11 cellular contexts compared by ENCODE assay signal in genomic region chr10:91247360-91248111, GRCh38. TPM values are rescaled to one million over a fixed set of nuclear protein-coding genes. Genes with fewer than 3 reads are reported as not detected.
A peak's percentile ranks its signal among the peaks of the same experiment; 100 is the strongest.
DNase-seq lines count a peak whose midpoint lies in the region; ATAC-seq, FAIRE-seq and TF ChIP-seq lines count a peak whose summit lies in the region.
"Had no signal": no experiment of that assay in that cellular context is flagged by ENCODE, and none has a peak within 500 bp of the region (broad histone marks: within the 10 kb centered on the region; RNA-seq: fewer than 3 reads in every experiment).

No MANE protein-coding gene starts in this region.

- in situ Hi-C loops in GM23248 (cut with MboI) = loop anchor here (10.0 kb wide), 1 partner anchor 343 kb away; no protein-coding TSS in a partner anchor
- in situ Hi-C loops in GM12878 (cut with MboI) = loop anchor here (5.0 to 10.0 kb wide), 2 partner anchors 243 to 335 kb away; no protein-coding TSS in a partner anchor

- TF ChIP-seq POLR2A in GM12878 (IDR thresholded peaks at IDR 0.05; ENCODE audit: low read depth, low read length) = no peak

- no peaks in the 10 kb centered on the region for H3K9me2 ChIP-seq in GM23248 (ENCODE audit: insufficient read depth)

- SMC1A ChIA-PET in GM12878 (lab: Charles Lee; ENCODE audit: uncharacterized antibody, unreplicated experiment) = interaction anchor here (1.2 to 9.5 kb wide), 11 partner anchors 20 to 336 kb away, joined by 3 to 296 read pairs (median 5); partner anchors contain the start of gene PCGF5

- H3K27me3 ChIP-seq in GM23248 (replicated peaks; ENCODE audit: insufficient read depth) = no peaks in the 10 kb centered on the region
- H3K27me3 ChIP-seq in GM12878 (replicated peaks in 1 of 2; ENCODE audit: control insufficient read depth in 2 of 2, insufficient read depth in 2 of 2, low read length in 1 of 2) = no peaks in the 10 kb centered on the region
- no peaks in the 10 kb centered on the region for H3K27me3 ChIP-seq in left lung
- H3K27me3 ChIP-seq: sigmoid colon had no signal

- H3K4me2 ChIP-seq in GM23248 (ENCODE audit: unreplicated experiment) = no peak overlapping the region
- H3K4me2 ChIP-seq in GM12878 (ENCODE audit: control insufficient read depth, insufficient read depth) = no peak overlapping the region

- no peak for FAIRE-seq in GM12878 (lab: Jason Lieb, UNC)

- TF ChIP-seq CTCF in GM12878 (IDR thresholded peaks at IDR 0.05 in 2 of 3, conservative IDR thresholded peaks at IDR 0.05 in 1 of 3; ENCODE audit: control insufficient read depth in 2 of 3, extremely low read depth in 1 of 3, insufficient read depth in 1 of 3, low read depth in 3 of 3, low read length in 3 of 3) (no peak), left lung (IDR thresholded peaks at IDR 0.05) (no peak)

- POLR2A ChIA-PET in GM12878 (lab: Charles Lee) = no interaction called here

- intact Hi-C loops in GM12878 (cut with micrococcal nuclease; ENCODE audit: unreplicated experiment) (no loop called here), left lung (cut with DNase I) (loop anchor here in 1 of 2 donors (10.0 kb wide), 1 partner anchor 243 kb away; no protein-coding TSS in a partner anchor)

- whole genome bisulfite sequencing in GM23248 (ENCODE audit: low coverage in 1 of 2, low lambda C conversion rate in 2 of 2, missing lambda C conversion rate in 2 of 2), 2 experiments = 0% methylated on average over 1 of the region's 1 CpG
- 100% methylated on average over 1 of the region's 1 CpG for whole genome bisulfite sequencing in GM12878 (ENCODE audit: insufficient coverage, insufficient replicate concordance, low lambda C conversion rate, missing lambda C conversion rate)

- no peak overlapping the region for H3K4me3 ChIP-seq in GM23248
- no peak overlapping the region for H3K4me3 ChIP-seq in GM12878
- H3K4me3 ChIP-seq in left lung = no peak overlapping the region
- H3K4me3 ChIP-seq: sigmoid colon had no signal

- no TSS peak for BruUV-seq in GM12878 (replicated peaks; lab: Mats Ljungman, UMichigan)

- H4K20me1 ChIP-seq in GM23248 (ENCODE audit: insufficient read depth) (no peaks in the 10 kb centered on the region), GM12878 (ENCODE audit: control insufficient read depth, insufficient read depth) (no peaks in the 10 kb centered on the region)

- DNase-seq in AG20443 (ENCODE audit: low spot score) = peak; percentile 45
- DNase-seq in GM23248 = peak; percentile 57
- DNase-seq in GM12878 (ENCODE audit: low read depth, low spot score) = no peak
- DNase-seq in left lung = no peak
- DNase-seq in SKM-1 treated with dmso at 0.1 percent for 144 hours (lab: John Stamatoyannopoulos, UW; ENCODE audit: unreplicated experiment) = no peak
- DNase-seq: activated effector memory CD4-positive, alpha-beta T cell treated with Interleukin-2 at 50 U/mL for 16 hours; NCI-H510A; sigmoid colon had no signal

- 0 out of 2 replicates have a peak, but pooled peaks cover 7% of the 10 kb centered on the region for H3F3A ChIP-seq in GM23248 (ENCODE audit: insufficient read depth)

- RAD21 ChIA-PET in GM12878 (lab: Charles Lee; ENCODE audit: unreplicated experiment) = interaction anchor here (0.8 to 8.8 kb wide), 8 partner anchors 9 to 335 kb away, joined by 3 to 203 read pairs (median 32); partner anchors contain the start of gene ANKRD1

- H3K79me2 ChIP-seq in GM23248 (ENCODE audit: insufficient read depth) (no peaks in the 10 kb centered on the region), GM12878 (ENCODE audit: control insufficient read depth, insufficient read depth, low read length) (peaks cover 3% of the 10 kb centered on the region)

- H3K9me3 ChIP-seq in GM23248 (ENCODE audit: low read depth) (no peaks in the 10 kb centered on the region), GM12878 (replicated peaks; ENCODE audit: control insufficient read depth, insufficient read depth, low read length) (no peaks in the 10 kb centered on the region; the same call in 2 of the 3 replicates), left lung (no peaks in the 10 kb centered on the region)
- H3K9me3 ChIP-seq: sigmoid colon had no signal

- no peak for TF ChIP-seq EP300 in GM12878 (IDR thresholded peaks at IDR 0.05; ENCODE audit: borderline replicate concordance in 1 of 2, control insufficient read depth in 1 of 2, low read depth in 2 of 2, low read length in 2 of 2)

- peak; percentile 24 for ATAC-seq in GM12878
- peak; percentile 17 for ATAC-seq in left lung
- no peak for ATAC-seq in HG03521 (IDR thresholded peaks at IDR 0.05; ENCODE audit: unreplicated experiment)
- no peak for ATAC-seq in GM18519 (IDR thresholded peaks at IDR 0.05; ENCODE audit: low FRiP score, unreplicated experiment)
- no peak for ATAC-seq in GM18861 (IDR thresholded peaks at IDR 0.05; ENCODE audit: unreplicated experiment)

- no peak for TF ChIP-seq RAD21 in GM12878 (IDR thresholded peaks at IDR 0.05; ENCODE audit: insufficient read depth, low read depth, low read length)

- CTCF ChIA-PET in GM12878 (lab: Yijun Ruan, JAX) = interaction anchor here (0.9 to 9.6 kb wide), 5 partner anchors 19 to 336 kb away, joined by 3 to 289 read pairs (median 149); no protein-coding TSS in a partner anchor

- H2AFZ ChIP-seq in GM23248 = no peak overlapping the region
- no peak overlapping the region for H2AFZ ChIP-seq in GM12878 (ENCODE audit: control insufficient read depth, low read depth, low read length)

- H3K4me1 ChIP-seq in GM23248 (ENCODE audit: insufficient read depth) (peaks cover 8% of the 10 kb centered on the region), GM12878 (ENCODE audit: control insufficient read depth, insufficient read depth, low read length) (peaks cover 13% of the 10 kb centered on the region), left lung (no peaks in the 10 kb centered on the region)

- no peak overlapping the region; the same call in 1 of the 2 replicates for H3K27ac ChIP-seq in GM23248
- no peak overlapping the region for H3K27ac ChIP-seq in GM12878 (ENCODE audit: control insufficient read depth, insufficient read depth)
- no peak overlapping the region for H3K27ac ChIP-seq in left lung
- H3K27ac ChIP-seq: sigmoid colon had no signal

- H3K36me3 ChIP-seq in GM23248 (ENCODE audit: low read depth) (peaks cover 12% of the 10 kb centered on the region; the same call in 1 of the 2 replicates), GM12878 (ENCODE audit: control insufficient read depth in 2 of 2, insufficient read depth in 2 of 2, low read length in 1 of 2) (peaks cover 0 to 5% of the 10 kb centered on the region in 2 experiments; a peak in 1 of 4 replicates), left lung (peaks cover 0 to 4% of the 10 kb centered on the region in 2 donors)

- H3K9ac ChIP-seq in GM23248 = no peak overlapping the region
- H3K9ac ChIP-seq in GM12878 (ENCODE audit: control insufficient read depth, insufficient read depth, low read length) = no peak overlapping the region

TF ChIP-seq in GM12878, 131 proteins besides CTCF, POLR2A, EP300 and RAD21 (continues in another document):
- TF ChIP-seq RUNX3 (IDR thresholded peaks at IDR 0.05; ENCODE audit: low read length) (no peak), PAX8 (IDR thresholded peaks at IDR 0.05) (no peak), WRNIP1 (IDR thresholded peaks at IDR 0.05; ENCODE audit: borderline replicate concordance, low read depth, low read length) (no peak), MTA3 (IDR thresholded peaks at IDR 0.05; ENCODE audit: borderline replicate concordance, low read length) (no peak), ZBED1 (IDR thresholded peaks at IDR 0.05; ENCODE audit: borderline replicate concordance) (no peak), ATF7 (IDR thresholded peaks at IDR 0.05; ENCODE audit: low read depth) (no peak), LARP7 (IDR thresholded peaks at IDR 0.05) (no peak), STAT3 (IDR thresholded peaks at IDR 0.05; ENCODE audit: low read depth, low read length) (no peak), ESRRA (IDR thresholded peaks at IDR 0.05; ENCODE audit: low read length) (no peak)
- TF ChIP-seq, protein P1, sequence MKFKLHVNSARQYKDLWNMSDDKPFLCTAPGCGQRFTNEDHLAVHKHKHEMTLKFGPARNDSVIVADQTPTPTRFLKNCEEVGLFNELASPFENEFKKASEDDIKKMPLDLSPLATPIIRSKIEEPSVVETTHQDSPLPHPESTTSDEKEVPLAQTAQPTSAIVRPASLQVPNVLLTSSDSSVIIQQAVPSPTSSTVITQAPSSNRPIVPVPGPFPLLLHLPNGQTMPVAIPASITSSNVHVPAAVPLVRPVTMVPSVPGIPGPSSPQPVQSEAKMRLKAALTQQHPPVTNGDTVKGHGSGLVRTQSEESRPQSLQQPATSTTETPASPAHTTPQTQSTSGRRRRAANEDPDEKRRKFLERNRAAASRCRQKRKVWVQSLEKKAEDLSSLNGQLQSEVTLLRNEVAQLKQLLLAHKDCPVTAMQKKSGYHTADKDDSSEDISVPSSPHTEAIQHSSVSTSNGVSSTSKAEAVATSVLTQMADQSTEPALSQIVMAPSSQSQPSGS (IDR thresholded peaks at IDR 0.05; ENCODE audit: low read length) = no peak

RNA-seq across cellular contexts. Expression of gene PCGF5, which starts 27.1 kb away (rescaled TPM):
- total RNA-seq in GM23248 (2014; rRNA removed; shearing (Covaris generic)) = 33.9 and 39.8 TPM in 2 replicates
- 23.5 and 26.7 TPM in 2 replicates for polyA plus RNA-seq in GM23248 (2016; fragmentation: Nextera tagmentation; extraction: Ambion mirVana)
- total RNA-seq in GM12878 (2013; cell fraction: nucleolus; rRNA removed) = 117 and 119 TPM in 2 replicates
- 45.2 and 59.2 TPM in 2 replicates for total RNA-seq in GM12878 (2014; rRNA removed)
- total RNA-seq in GM12878 (2014; rRNA removed; fragmentation: Illumina TruSeq; extraction: Trizol) = 56.2 and 57.1 TPM in 2 replicates
- 40.2 and 43.0 TPM in 2 replicates for total RNA-seq in GM12878 (2021)
- 43.6 TPM for polyA plus RNA-seq in GM12878 (2011; ENCODE audit: low read depth)
- polyA plus RNA-seq in GM12878 (2011; rRNA removed) = 67.8 and 98.9 TPM in 2 replicates
- polyA plus RNA-seq in GM12878 (2011; cell fraction: cytosol; rRNA removed) = 40.4 and 54.6 TPM in 2 replicates
- polyA plus RNA-seq in GM12878 (2011; cell fraction: nucleus; rRNA removed) = 21.2 and 24.9 TPM in 2 replicates
- polyA plus RNA-seq in GM12878 (2012) = 39.6 and 44.8 TPM in 2 replicates
- 79.7 and 95.7 TPM in 2 replicates for polyA plus RNA-seq in GM12878 (2014; fragmentation: Illumina TruSeq; extraction: Trizol)
- polyA plus RNA-seq in GM12878 (2014; fragmentation: Nextera tagmentation; extraction: Ambion mirVana) = 10 to 100 TPM; 33.2 to 35.0 TPM
- 37.4 and 38.3 TPM in 2 replicates for polyA plus RNA-seq in GM12878 (2014; rRNA removed)
- polyA plus RNA-seq in GM12878 (2016; fragmentation: Nextera tagmentation; extraction: Ambion mirVana) = 10 to 100 TPM; 56.3 to 56.5 TPM
- polyA minus RNA-seq in GM12878 (2011; rRNA and poly(A)+ RNA removed) = 51.4 and 75.5 TPM in 2 replicates
- polyA minus RNA-seq in GM12878 (2011; cell fraction: cytosol; rRNA and poly(A)+ RNA removed) = 14.9 and 17.8 TPM in 2 replicates
- polyA minus RNA-seq in GM12878 (2011; cell fraction: nucleus; rRNA and poly(A)+ RNA removed) = 48.5 and 61.0 TPM in 2 replicates
- total RNA-seq in left lung = 10 to 100 TPM; 33.3 to 47.2 TPM

Comparison
In these comparisons a context has a peak if more than half of its experiments do, and no peak if none do; other contexts are left out.
1. DNase-seq: peak in AG20443 (single experiment) and GM23248 (single experiment); none in GM12878 (single experiment), left lung (0 of 2) and SKM-1 treated with dmso at 0.1 percent for 144 hours (single experiment).
2. ATAC-seq: peak in GM12878 (single experiment) and left lung (single experiment); none in HG03521 (single experiment), GM18519 (single experiment) and GM18861 (single experiment).